ENCODE assay signal across 2 cellular contexts in genomic region chr6:133201231-133201630, GRCh38.
TF ChIP-seq lines count a peak whose summit lies in the region.

No MANE protein-coding gene starts in this region.

TF ChIP-seq in HepG2, 621 proteins besides CTCF, POLR2A, EP300 and RAD21:
- TF ChIP-seq MAFK (conservative IDR thresholded peaks at IDR 0.05 in 1 of 2, IDR thresholded peaks at IDR 0.05 in 1 of 2; ENCODE audit: low read length in 2 of 2) (peak; percentile 64 to 80), MAFF (IDR thresholded peaks at IDR 0.05; ENCODE audit: low read depth, low read length) (peak; percentile 51; the same call in 1 of the 2 replicates), ZSCAN9 (CRISPR knock-in tag; IDR thresholded peaks at IDR 0.05; ENCODE audit: borderline replicate concordance) (no peak), FOXJ3 (CRISPR knock-in tag; IDR thresholded peaks at IDR 0.05; ENCODE audit: borderline replicate concordance) (no peak), ZNF101 (CRISPR knock-in tag; IDR thresholded peaks at IDR 0.05; ENCODE audit: borderline replicate concordance, low read depth) (no peak), TBX2 (CRISPR knock-in tag; IDR thresholded peaks at IDR 0.05; ENCODE audit: borderline replicate concordance) (no peak), REXO4 (CRISPR knock-in tag; IDR thresholded peaks at IDR 0.05; ENCODE audit: borderline replicate concordance) (no peak), ZNF614 (CRISPR knock-in tag; IDR thresholded peaks at IDR 0.05; ENCODE audit: borderline replicate concordance) (no peak), PPARG (CRISPR knock-in tag; conservative IDR thresholded peaks at IDR 0.05) (no peak), ZNF883 (CRISPR knock-in tag; IDR thresholded peaks at IDR 0.05; ENCODE audit: not compliant biosample characterization) (no peak), ZNF720 (CRISPR knock-in tag; IDR thresholded peaks at IDR 0.05) (no peak), ATM (IDR thresholded peaks at IDR 0.05; ENCODE audit: borderline replicate concordance) (no peak), AGO1 (IDR thresholded peaks at IDR 0.05; ENCODE audit: low read depth, low read length, poor library complexity, severe bottlenecking) (no peak)
- TF ChIP-seq, protein P1, sequence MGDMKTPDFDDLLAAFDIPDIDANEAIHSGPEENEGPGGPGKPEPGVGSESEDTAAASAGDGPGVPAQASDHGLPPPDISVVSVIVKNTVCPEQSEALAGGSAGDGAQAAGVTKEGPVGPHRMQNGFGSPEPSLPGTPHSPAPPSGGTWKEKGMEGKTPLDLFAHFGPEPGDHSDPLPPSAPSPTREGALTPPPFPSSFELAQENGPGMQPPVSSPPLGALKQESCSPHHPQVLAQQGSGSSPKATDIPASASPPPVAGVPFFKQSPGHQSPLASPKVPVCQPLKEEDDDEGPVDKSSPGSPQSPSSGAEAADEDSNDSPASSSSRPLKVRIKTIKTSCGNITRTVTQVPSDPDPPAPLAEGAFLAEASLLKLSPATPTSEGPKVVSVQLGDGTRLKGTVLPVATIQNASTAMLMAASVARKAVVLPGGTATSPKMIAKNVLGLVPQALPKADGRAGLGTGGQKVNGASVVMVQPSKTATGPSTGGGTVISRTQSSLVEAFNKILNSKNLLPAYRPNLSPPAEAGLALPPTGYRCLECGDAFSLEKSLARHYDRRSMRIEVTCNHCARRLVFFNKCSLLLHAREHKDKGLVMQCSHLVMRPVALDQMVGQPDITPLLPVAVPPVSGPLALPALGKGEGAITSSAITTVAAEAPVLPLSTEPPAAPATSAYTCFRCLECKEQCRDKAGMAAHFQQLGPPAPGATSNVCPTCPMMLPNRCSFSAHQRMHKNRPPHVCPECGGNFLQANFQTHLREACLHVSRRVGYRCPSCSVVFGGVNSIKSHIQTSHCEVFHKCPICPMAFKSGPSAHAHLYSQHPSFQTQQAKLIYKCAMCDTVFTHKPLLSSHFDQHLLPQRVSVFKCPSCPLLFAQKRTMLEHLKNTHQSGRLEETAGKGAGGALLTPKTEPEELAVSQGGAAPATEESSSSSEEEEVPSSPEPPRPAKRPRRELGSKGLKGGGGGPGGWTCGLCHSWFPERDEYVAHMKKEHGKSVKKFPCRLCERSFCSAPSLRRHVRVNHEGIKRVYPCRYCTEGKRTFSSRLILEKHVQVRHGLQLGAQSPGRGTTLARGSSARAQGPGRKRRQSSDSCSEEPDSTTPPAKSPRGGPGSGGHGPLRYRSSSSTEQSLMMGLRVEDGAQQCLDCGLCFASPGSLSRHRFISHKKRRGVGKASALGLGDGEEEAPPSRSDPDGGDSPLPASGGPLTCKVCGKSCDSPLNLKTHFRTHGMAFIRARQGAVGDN (CRISPR knock-in tag; IDR thresholded peaks at IDR 0.05): no peak
- TF ChIP-seq, protein P2, sequence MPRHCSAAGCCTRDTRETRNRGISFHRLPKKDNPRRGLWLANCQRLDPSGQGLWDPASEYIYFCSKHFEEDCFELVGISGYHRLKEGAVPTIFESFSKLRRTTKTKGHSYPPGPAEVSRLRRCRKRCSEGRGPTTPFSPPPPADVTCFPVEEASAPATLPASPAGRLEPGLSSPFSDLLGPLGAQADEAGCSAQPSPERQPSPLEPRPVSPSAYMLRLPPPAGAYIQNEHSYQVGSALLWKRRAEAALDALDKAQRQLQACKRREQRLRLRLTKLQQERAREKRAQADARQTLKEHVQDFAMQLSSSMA (CRISPR knock-in tag; IDR thresholded peaks at IDR 0.05): no peak
- TF ChIP-seq, protein P3, sequence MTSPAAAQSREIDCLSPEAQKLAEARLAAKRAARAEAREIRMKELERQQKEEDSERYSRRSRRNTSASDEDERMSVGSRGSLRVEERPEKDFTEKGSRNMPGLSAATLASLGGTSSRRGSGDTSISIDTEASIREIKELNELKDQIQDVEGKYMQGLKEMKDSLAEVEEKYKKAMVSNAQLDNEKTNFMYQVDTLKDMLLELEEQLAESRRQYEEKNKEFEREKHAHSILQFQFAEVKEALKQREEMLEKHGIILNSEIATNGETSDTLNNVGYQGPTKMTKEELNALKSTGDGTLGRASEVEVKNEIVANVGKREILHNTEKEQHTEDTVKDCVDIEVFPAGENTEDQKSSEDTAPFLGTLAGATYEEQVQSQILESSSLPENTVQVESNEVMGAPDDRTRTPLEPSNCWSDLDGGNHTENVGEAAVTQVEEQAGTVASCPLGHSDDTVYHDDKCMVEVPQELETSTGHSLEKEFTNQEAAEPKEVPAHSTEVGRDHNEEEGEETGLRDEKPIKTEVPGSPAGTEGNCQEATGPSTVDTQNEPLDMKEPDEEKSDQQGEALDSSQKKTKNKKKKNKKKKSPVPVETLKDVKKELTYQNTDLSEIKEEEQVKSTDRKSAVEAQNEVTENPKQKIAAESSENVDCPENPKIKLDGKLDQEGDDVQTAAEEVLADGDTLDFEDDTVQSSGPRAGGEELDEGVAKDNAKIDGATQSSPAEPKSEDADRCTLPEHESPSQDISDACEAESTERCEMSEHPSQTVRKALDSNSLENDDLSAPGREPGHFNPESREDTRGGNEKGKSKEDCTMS (CRISPR knock-in tag; conservative IDR thresholded peaks at IDR 0.05): no peak
- TF ChIP-seq, protein P4, sequence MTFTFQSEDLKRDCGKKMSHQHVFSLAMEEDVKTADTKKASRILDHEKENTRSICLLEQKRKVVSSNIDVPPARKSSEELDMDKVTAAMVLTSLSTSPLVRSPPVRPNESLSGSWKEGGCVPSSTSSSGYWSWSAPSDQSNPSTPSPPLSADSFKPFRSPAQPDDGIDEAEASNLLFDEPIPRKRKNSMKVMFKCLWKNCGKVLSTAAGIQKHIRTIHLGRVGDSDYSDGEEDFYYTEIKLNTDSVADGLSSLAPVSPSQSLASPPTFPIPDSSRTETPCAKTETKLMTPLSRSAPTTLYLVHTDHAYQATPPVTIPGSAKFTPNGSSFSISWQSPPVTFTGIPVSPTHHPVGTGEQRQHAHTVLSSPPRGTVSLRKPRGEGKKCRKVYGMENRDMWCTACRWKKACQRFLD (CRISPR knock-in tag; IDR thresholded peaks at IDR 0.05; ENCODE audit: borderline replicate concordance): no peak

TF ChIP-seq in K562, 482 proteins besides CTCF, POLR2A, EP300 and RAD21:
- TF ChIP-seq ZNF316 (IDR thresholded peaks at IDR 0.05) (peak; percentile 17; the same call in 1 of the 2 replicates), GATAD2B (IDR thresholded peaks at IDR 0.05; ENCODE audit: borderline replicate concordance) (no peak), MAFG (tag; conservative IDR thresholded peaks at IDR 0.05) (0 out of 2 replicates have a peak, but pooled peaks have one; percentile 5)
